ENCODE assay signal across 32 cellular contexts in the genomic region with DNA sequence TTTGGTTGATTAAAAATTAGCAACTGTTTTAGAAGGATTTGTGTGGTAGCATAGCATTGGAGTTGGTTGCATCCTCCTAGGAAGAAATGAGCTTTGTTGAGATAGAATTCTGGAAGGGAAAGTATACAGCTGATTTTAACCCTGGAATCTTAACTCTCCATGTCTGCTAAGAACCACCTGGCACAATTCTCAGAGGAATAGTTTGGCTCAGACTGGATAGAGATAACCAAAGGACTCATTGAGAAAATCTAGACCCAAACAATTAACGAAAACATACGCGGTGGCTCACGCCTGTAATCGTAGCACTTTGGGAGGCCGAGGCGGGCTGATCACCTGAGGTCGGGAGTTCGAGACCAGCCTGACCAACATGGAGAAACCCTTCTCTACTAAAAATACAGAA.
"Had no signal": no experiment of that assay in that cellular context is flagged by ENCODE, and none has a peak within 500 bp of the region (broad histone marks: within the 10 kb centered on the region; RNA-seq: fewer than 3 reads in every experiment).

No MANE protein-coding gene starts in this region.

- H3K27me3 ChIP-seq: ascending aorta, brain microvascular endothelial cell, breast epithelium had no signal

- ATAC-seq: activated CD8-positive, alpha-beta memory T cell treated with anti-CD3 and anti-CD28 coated beads, Interleukin-2, amount 10 ng/mL, durations not matched to agents 7 days and 5 days; activated CD8-positive, alpha-beta T cell treated with anti-CD3 and anti-CD28 coated beads, Interleukin-2, amount 10 ng/mL, durations not matched to agents 7 days and 5 days; activated naive CD8-positive, alpha-beta T cell treated with anti-CD3 and anti-CD28 coated beads, Interleukin-2, amount 50 U/mL, for 24 hours had no signal

- H3K36me3 ChIP-seq: ascending aorta, brain microvascular endothelial cell, breast epithelium had no signal

- H3K4me1 Mint-ChIP-seq: activated CD4-positive, alpha-beta T cell treated with anti-CD3 and anti-CD28 coated beads, Interleukin-2, amount 10 ng/mL, durations not matched to agents 7 days and 5 days; activated CD8-positive, alpha-beta memory T cell treated with anti-CD3 and anti-CD28 coated beads, Interleukin-2, amount 10 ng/mL, durations not matched to agents 7 days and 5 days; activated naive CD4-positive, alpha-beta T cell treated with anti-CD3 and anti-CD28 coated beads, Interleukin-2, amount 10 ng/mL, durations not matched to agents 7 days and 5 days; activated naive CD8-positive, alpha-beta T cell treated with anti-CD3 and anti-CD28 coated beads, Interleukin-2, amount 10 ng/mL, durations not matched to agents 7 days and 5 days had no signal

- H3K4me3 ChIP-seq: ascending aorta, breast epithelium had no signal

- H3K27ac Mint-ChIP-seq: activated B cell treated with CpG ODN at 0.5 μM for 24 hours; activated CD4-positive, alpha-beta memory T cell treated with anti-CD3 and anti-CD28 coated beads for 36 hours; activated CD4-positive, alpha-beta T cell treated with anti-CD3 and anti-CD28 coated beads, Interleukin-2, amount 10 ng/mL, durations not matched to agents 7 days and 5 days; activated CD8-positive, alpha-beta memory T cell treated with anti-CD3 and anti-CD28 coated beads, Interleukin-2, amount 10 ng/mL, durations not matched to agents 7 days and 5 days; activated CD8-positive, alpha-beta T cell treated with anti-CD3 and anti-CD28 coated beads, Interleukin-2, amount 10 ng/mL, durations not matched to agents 7 days and 5 days; activated naive CD4-positive, alpha-beta T cell treated with anti-CD3 and anti-CD28 coated beads, Interleukin-2, amount 10 ng/mL, durations not matched to agents 7 days and 5 days; activated naive CD4-positive, alpha-beta T cell treated with anti-CD3 and anti-CD28 coated beads, Interleukin-2, amount 50 U/mL, for 24 hours; activated naive CD8-positive, alpha-beta T cell; activated naive CD8-positive, alpha-beta T cell treated with anti-CD3 and anti-CD28 coated beads, Interleukin-2, amount 10 ng/mL, durations not matched to agents 7 days and 5 days; activated naive CD8-positive, alpha-beta T cell treated with anti-CD3 and anti-CD28 coated beads, Interleukin-2, amount 50 U/mL, for 24 hours; activated T-cell treated with anti-CD3 and anti-CD28 coated beads, Interleukin-2, amount 50 U/mL, for 24 hours; activated T-helper 2 cell treated with anti-CD3 and anti-CD28 coated beads, Interferon-gamma antibody, Interleukin-2, Interleukin-4, amounts not matched to agents 10 μg/mL and 5 μg/mL and 100 μg/mL, durations not matched to agents 14 hours and 24 hours and 36 hours; T-helper 1 cell treated with Interleukin-12 subunit alpha and Interleukin-12 subunit beta and Interleukin-4 antibody, amounts not matched to agents 30 μg/mL and 1 μg/mL, for 36 hours; T-helper 2 cell treated with Interferon-gamma antibody and Interleukin-4, amounts not matched to agents 5 μg/mL and 100 μg/mL, for 36 hours had no signal

- H3K4me3 Mint-ChIP-seq: activated B cell treated with CpG ODN at 0.5 μM for 24 hours; activated CD4-positive, alpha-beta memory T cell treated with anti-CD3 and anti-CD28 coated beads for 36 hours; activated CD4-positive, alpha-beta T cell treated with anti-CD3 and anti-CD28 coated beads, Interleukin-2, amount 10 ng/mL, durations not matched to agents 7 days and 5 days; activated CD8-positive, alpha-beta memory T cell treated with anti-CD3 and anti-CD28 coated beads, Interleukin-2, amount 10 ng/mL, durations not matched to agents 7 days and 5 days; activated CD8-positive, alpha-beta T cell treated with anti-CD3 and anti-CD28 coated beads, Interleukin-2, amount 10 ng/mL, durations not matched to agents 7 days and 5 days; activated naive CD4-positive, alpha-beta T cell treated with anti-CD3 and anti-CD28 coated beads, Interleukin-2, amount 10 ng/mL, durations not matched to agents 7 days and 5 days; activated naive CD4-positive, alpha-beta T cell treated with anti-CD3 and anti-CD28 coated beads, Interleukin-2, amount 50 U/mL, for 24 hours; activated naive CD8-positive, alpha-beta T cell; activated naive CD8-positive, alpha-beta T cell treated with anti-CD3 and anti-CD28 coated beads, Interleukin-2, amount 10 ng/mL, durations not matched to agents 7 days and 5 days; activated naive CD8-positive, alpha-beta T cell treated with anti-CD3 and anti-CD28 coated beads, Interleukin-2, amount 50 U/mL, for 24 hours; activated T-cell treated with anti-CD3 and anti-CD28 coated beads, Interleukin-2, amount 50 U/mL, for 24 hours; T-helper 1 cell treated with Interleukin-12 subunit alpha and Interleukin-12 subunit beta and Interleukin-4 antibody, amounts not matched to agents 30 μg/mL and 1 μg/mL, for 36 hours; T-helper 2 cell treated with Interferon-gamma antibody and Interleukin-4, amounts not matched to agents 5 μg/mL and 100 μg/mL, for 36 hours had no signal

- H3K9me3 ChIP-seq: ascending aorta, breast epithelium had no signal

- H3K4me1 ChIP-seq: ascending aorta, breast epithelium had no signal

- DNase-seq: activated B cell treated with CpG ODN at 0.5 μM for 24 hours; activated CD4-positive, alpha-beta memory T cell treated with anti-CD3 and anti-CD28 coated beads for 36 hours; activated CD4-positive, alpha-beta T cell treated with anti-CD3 and anti-CD28 coated beads for 4 hours; activated CD4-positive, alpha-beta T cell treated with anti-CD3 and anti-CD28 coated beads, Interleukin-2, amount 10 ng/mL, durations not matched to agents 7 days and 5 days; activated CD4-positive, CD25-positive, alpha-beta regulatory T cell treated with anti-CD3 and anti-CD28 coated beads, Interleukin-2, amount 50 U/mL, for 72 hours; activated CD8-positive, alpha-beta memory T cell treated with anti-CD3 and anti-CD28 coated beads for 24 hours; activated CD8-positive, alpha-beta memory T cell treated with anti-CD3 and anti-CD28 coated beads, Interleukin-2, amount 10 ng/mL, durations not matched to agents 7 days and 5 days; activated CD8-positive, alpha-beta memory T cell treated with anti-CD3 and anti-CD28 coated beads, Interleukin-2, amount 50 U/mL, for 48 hours; activated CD8-positive, alpha-beta T cell treated with anti-CD3 and anti-CD28 coated beads, Interleukin-2, amount 10 ng/mL, durations not matched to agents 7 days and 5 days; activated effector memory CD4-positive, alpha-beta T cell treated with Interleukin-2 at 50 U/mL for 16 hours; activated gamma-delta T cell; activated naive CD4-positive, alpha-beta T cell treated with anti-CD3 and anti-CD28 coated beads, Interleukin-2, amount 10 ng/mL, durations not matched to agents 7 days and 5 days; activated naive CD4-positive, alpha-beta T cell treated with Interleukin-2 at 50 U/mL for 16 hours; activated naive CD8-positive, alpha-beta T cell treated with anti-CD3 and anti-CD28 coated beads, Interleukin-2, amount 10 ng/mL, durations not matched to agents 7 days and 5 days; activated naive CD8-positive, alpha-beta T cell treated with anti-CD3 and anti-CD28 coated beads, Interleukin-2, amount 50 U/mL, for 24 hours; activated T-cell treated with anti-CD3 and anti-CD28 coated beads, Interleukin-2, amount 50 U/mL, for 24 hours; activated T-cell treated with anti-CD3 and anti-CD28 coated beads, Interleukin-2, amount 50 U/mL, for 48 hours; amygdala; anterior cingulate cortex; brain microvascular endothelial cell; central memory CD4-positive, alpha-beta T cell; T-helper 1 cell; T-helper 2 cell; T-helper 9 cell had no signal

- H3K27ac ChIP-seq: ascending aorta, brain microvascular endothelial cell, breast epithelium, VCaP had no signal

- H3K9me3 Mint-ChIP-seq: activated B cell treated with CpG ODN at 0.5 μM for 24 hours; activated CD4-positive, alpha-beta memory T cell treated with anti-CD3 and anti-CD28 coated beads for 36 hours; activated CD4-positive, alpha-beta T cell treated with anti-CD3 and anti-CD28 coated beads, Interleukin-2, amount 10 ng/mL, durations not matched to agents 7 days and 5 days; activated naive CD4-positive, alpha-beta T cell treated with anti-CD3 and anti-CD28 coated beads, Interleukin-2, amount 10 ng/mL, durations not matched to agents 7 days and 5 days; activated naive CD8-positive, alpha-beta T cell treated with anti-CD3 and anti-CD28 coated beads, Interleukin-2, amount 50 U/mL, for 24 hours; activated T-cell treated with anti-CD3 and anti-CD28 coated beads, Interleukin-2, amount 50 U/mL, for 24 hours had no signal

- H3K27me3 Mint-ChIP-seq: activated B cell treated with CpG ODN at 0.5 μM for 24 hours; activated CD4-positive, alpha-beta memory T cell treated with anti-CD3 and anti-CD28 coated beads for 36 hours; activated CD8-positive, alpha-beta memory T cell treated with anti-CD3 and anti-CD28 coated beads, Interleukin-2, amount 10 ng/mL, durations not matched to agents 7 days and 5 days; activated naive CD4-positive, alpha-beta T cell treated with anti-CD3 and anti-CD28 coated beads, Interleukin-2, amount 10 ng/mL, durations not matched to agents 7 days and 5 days; activated naive CD4-positive, alpha-beta T cell treated with anti-CD3 and anti-CD28 coated beads, Interleukin-2, amount 50 U/mL, for 24 hours; activated naive CD8-positive, alpha-beta T cell; activated naive CD8-positive, alpha-beta T cell treated with anti-CD3 and anti-CD28 coated beads, Interleukin-2, amount 50 U/mL, for 24 hours; activated T-cell treated with anti-CD3 and anti-CD28 coated beads, Interleukin-2, amount 50 U/mL, for 24 hours had no signal

- H3K36me3 Mint-ChIP-seq: activated CD4-positive, alpha-beta memory T cell treated with anti-CD3 and anti-CD28 coated beads for 36 hours; activated naive CD4-positive, alpha-beta T cell treated with anti-CD3 and anti-CD28 coated beads, Interleukin-2, amount 10 ng/mL, durations not matched to agents 7 days and 5 days had no signal
